17 cellular contexts compared by ENCODE assay signal in genomic region chr17:38430822-38431221, GRCh38. TPM values are rescaled to one million over a fixed set of nuclear protein-coding genes. Genes with fewer than 3 reads are reported as not detected.
A peak's percentile ranks its signal among the peaks of the same experiment; 100 is the strongest.
DNase-seq lines count a peak whose midpoint lies in the region; ATAC-seq and TF ChIP-seq lines count a peak whose summit lies in the region.
"Had no signal": no experiment of that assay in that cellular context is flagged by ENCODE, and none has a peak within 500 bp of the region (broad histone marks: within the 10 kb centered on the region; RNA-seq: fewer than 3 reads in every experiment).

No MANE protein-coding gene starts in this region.

- TF ChIP-seq CTCF in dorsolateral prefrontal cortex (IDR thresholded peaks at IDR 0.05 in 54 of 56, conservative IDR thresholded peaks at IDR 0.05 in 2 of 56; ENCODE audit: low read depth in 1 of 56, partially characterized antibody in 56 of 56) (no peak), GM13977 (IDR thresholded peaks at IDR 0.05; ENCODE audit: extremely low read depth, insufficient read depth, missing control alignments) (no peak), osteocyte (IDR thresholded peaks at IDR 0.05) (no peak)

- no peak for ATAC-seq in right cardiac atrium
- no peak for ATAC-seq in Right ventricle myocardium superior (ENCODE audit: poor library complexity)
- ATAC-seq: activated naive CD8-positive, alpha-beta T cell treated with anti-CD3 and anti-CD28 coated beads, Interleukin-2, amount 50 U/mL, for 24 hours; GM12878; left colon had no signal

- H3K27ac Mint-ChIP-seq in osteocyte (ENCODE audit: unreplicated experiment) = no peak overlapping the region
- H3K27ac Mint-ChIP-seq: activated naive CD8-positive, alpha-beta T cell treated with anti-CD3 and anti-CD28 coated beads, Interleukin-2, amount 50 U/mL, for 24 hours had no signal

- in situ Hi-C loops in GM13977 (cut with MboI; ENCODE audit: low pct_unique_long_range_greater_than_20kb, low sequenced_read_pairs, unreplicated experiment) = loop anchor here (10.0 kb wide), 1 partner anchor 54 kb away; no protein-coding TSS in a partner anchor

- no peak overlapping the region for H3K4me3 Mint-ChIP-seq in osteocyte (ENCODE audit: unreplicated experiment)
- H3K4me3 Mint-ChIP-seq: activated naive CD8-positive, alpha-beta T cell treated with anti-CD3 and anti-CD28 coated beads, Interleukin-2, amount 50 U/mL, for 24 hours had no signal

- H3K4me1 ChIP-seq in right cardiac atrium (ENCODE audit: control insufficient read depth, insufficient read depth, low read length) = peaks cover 14% of the 10 kb centered on the region
- H3K4me1 ChIP-seq in rectal smooth muscle tissue (ENCODE audit: control insufficient read depth, insufficient read depth, low read length) = peaks cover 36% of the 10 kb centered on the region
- H3K4me1 ChIP-seq: Caco-2 had no signal

- H3K4me3 ChIP-seq in right cardiac atrium (ENCODE audit: low read length) (no peak overlapping the region), dorsolateral prefrontal cortex (peak overlapping the region in 58 of 59 donors; percentile 16 to 97 (median 85)), rectal smooth muscle tissue (ENCODE audit: low read length) (no peak overlapping the region)
- H3K4me3 ChIP-seq: GM12878 had no signal

- H3K4me1 Mint-ChIP-seq in osteocyte (ENCODE audit: unreplicated experiment) = peaks cover 68% of the 10 kb centered on the region

- H3K27ac ChIP-seq in right cardiac atrium (ENCODE audit: low read length) (peak overlapping the region; percentile 48), dorsolateral prefrontal cortex (peak overlapping the region; percentile 59 to 100 (median 98)), rectal smooth muscle tissue (ENCODE audit: low read depth, low read length) (peak overlapping the region; percentile 12)

- H3K27me3 ChIP-seq in right cardiac atrium (ENCODE audit: control insufficient read depth, insufficient read depth) (no peaks in the 10 kb centered on the region), dorsolateral prefrontal cortex (no peaks in the 10 kb centered on the region), rectal smooth muscle tissue (ENCODE audit: control insufficient read depth, insufficient read depth, low read length) (no peaks in the 10 kb centered on the region)

- no peaks in the 10 kb centered on the region for H3K27me3 Mint-ChIP-seq in osteocyte (ENCODE audit: unreplicated experiment)

- peak in 1 of 3 donors; percentile 11 for DNase-seq in right cardiac atrium
- DNase-seq in Right ventricle myocardium superior = no peak
- no peak for DNase-seq in dorsolateral prefrontal cortex
- DNase-seq in GM13977 (ENCODE audit: low spot score) = no peak
- no peak for DNase-seq in NCI-H748 (lab: John Stamatoyannopoulos, UW; ENCODE audit: unreplicated experiment)
- no peak for DNase-seq in NCI-H446 (lab: John Stamatoyannopoulos, UW)
- no peak for DNase-seq in osteocyte (ENCODE audit: extremely low spot score, unreplicated experiment)
- DNase-seq: ACHN; activated naive CD8-positive, alpha-beta T cell treated with anti-CD3 and anti-CD28 coated beads, Interleukin-2, amount 50 U/mL, for 24 hours; Caco-2; central memory CD4-positive, alpha-beta T cell; left colon; NCI-H2081; NCI-H524; SIG-M5 had no signal

- H3K9ac ChIP-seq in rectal smooth muscle tissue (ENCODE audit: low read length) = no peak overlapping the region

- no peaks in the 10 kb centered on the region for H3K36me3 ChIP-seq in rectal smooth muscle tissue (ENCODE audit: control insufficient read depth, insufficient read depth, low read length)

- no peaks in the 10 kb centered on the region for H3K9me3 ChIP-seq in right cardiac atrium (ENCODE audit: control insufficient read depth, low read length)
- H3K9me3 ChIP-seq: Caco-2 had no signal

- 55% methylated on average over 2 of the region's 2 CpGs for WGBS in right cardiac atrium

- H3K36me3 Mint-ChIP-seq in osteocyte (ENCODE audit: unreplicated experiment) = no peaks in the 10 kb centered on the region

- intact Hi-C loops in right cardiac atrium (cut with DNase I) = loop anchor here in 1 of 4 donors (5.0 kb wide), 1 partner anchor 46 kb away; no protein-coding TSS in a partner anchor
- intact Hi-C loops in Right ventricle myocardium superior (cut with DNase I) = no loop called here
- intact Hi-C loops in dorsolateral prefrontal cortex (cut with DNase I) = loop anchor here in 1 of 2 donors (1.0 to 5.0 kb wide), 2 partner anchors 23 to 136 kb away; no protein-coding TSS in a partner anchor

- no peaks in the 10 kb centered on the region for H3K9me3 Mint-ChIP-seq in osteocyte (ENCODE audit: unreplicated experiment)
- H3K9me3 Mint-ChIP-seq: activated naive CD8-positive, alpha-beta T cell treated with anti-CD3 and anti-CD28 coated beads, Interleukin-2, amount 50 U/mL, for 24 hours had no signal

RNA-seq across cellular contexts. Expression of gene ARHGAP23, which starts 2.6 kb away (rescaled TPM):
- 10 to 100 TPM; 61.8 to 96.9 (median 77.4) TPM for total RNA-seq in right cardiac atrium
- 40.7 TPM for polyA plus RNA-seq in right cardiac atrium
- 58.3 TPM for total RNA-seq in Right ventricle myocardium superior
- total RNA-seq in dorsolateral prefrontal cortex = 100 to 1,000 TPM in 109 of 120 experiments, 10 to 100 TPM in 11; 93.2 to 496 (median 159) TPM
- total RNA-seq in osteocyte = 165 and 177 TPM in 2 replicates

Comparison
In these comparisons a context has a peak if more than half of its experiments do, and no peak if none do; other contexts are left out.
1. H3K27ac ChIP-seq: peak in every context shown above with its lines; median percentile 98 in dorsolateral prefrontal cortex; 48 in right cardiac atrium; 12 in rectal smooth muscle tissue.
2. H3K4me3 ChIP-seq: peak in dorsolateral prefrontal cortex (58 of 59); none in right cardiac atrium (single experiment) and rectal smooth muscle tissue (single experiment).